ENCODE assay signal across 24 cellular contexts in genomic region chr20:61647741-61648140, GRCh38.
DNase-seq lines count a peak whose midpoint lies in the region; ATAC-seq, FAIRE-seq and TF ChIP-seq lines count a peak whose summit lies in the region.
"Had no signal": no experiment of that assay in that cellular context is flagged by ENCODE, and none has a peak within 500 bp of the region (broad histone marks: within the 10 kb centered on the region; RNA-seq: fewer than 3 reads in every experiment).

No MANE protein-coding gene starts in this region.

- no peak overlapping the region for H2AFZ ChIP-seq in H1 (ENCODE audit: low read length)
- H2AFZ ChIP-seq: GM23248 had no signal

- TF ChIP-seq POLR2A in H1 (IDR thresholded peaks at IDR 0.05; ENCODE audit: control extremely low read depth in 1 of 2, low read depth in 2 of 2, low read length in 2 of 2) (no peak), spleen (IDR thresholded peaks at IDR 0.05) (no peak)

- H4K5ac ChIP-seq in H1 (ENCODE audit: insufficient read length, low read depth, low read length), result no peak overlapping the region

- no peak overlapping the region for H3K4me3 Mint-ChIP-seq in activated CD8-positive, alpha-beta T cell treated with anti-CD3 and anti-CD28 coated beads for 36 hours
- H3K4me3 Mint-ChIP-seq in activated CD4-positive, alpha-beta memory T cell treated with anti-CD3 and anti-CD28 coated beads, Interleukin-2, amount 10 ng/mL, durations not matched to agents 7 days and 5 days, result no peak overlapping the region
- H3K4me3 Mint-ChIP-seq: B cell; CD4-positive, CD25-positive, alpha-beta regulatory T cell; CD8-positive, alpha-beta T cell; H9; HFFc6 had no signal

- H3K23ac ChIP-seq in H1 (ENCODE audit: insufficient read length), result no peak overlapping the region

- H3K4me2 ChIP-seq in H1 (ENCODE audit: insufficient read depth in 1 of 2, low read depth in 2 of 2, low read length in 2 of 2), result no peak overlapping the region
- H3K4me2 ChIP-seq: BLaER1 had no signal

- no peak overlapping the region for H4K8ac ChIP-seq in H1 (ENCODE audit: extremely low read depth, insufficient read depth, low read length)

- H3K4me1 ChIP-seq in heart right ventricle, result no peaks in the 10 kb centered on the region
- peaks cover 0 to 3% (median 2%) of the 10 kb centered on the region in 4 experiments; a peak in 3 of 7 replicates for H3K4me1 ChIP-seq in H1 (replicated peaks in 1 of 4; ENCODE audit: control insufficient read depth in 3 of 4, insufficient read depth in 4 of 4, low read length in 3 of 4)
- H3K4me1 ChIP-seq in spleen, result peaks cover 0 to 10% (median 1%) of the 10 kb centered on the region in 6 donors
- H3K4me1 ChIP-seq: Caco-2 had no signal

- H3K4me1 Mint-ChIP-seq in activated CD8-positive, alpha-beta T cell treated with anti-CD3 and anti-CD28 coated beads for 36 hours (ENCODE audit: low read depth), result no peaks in the 10 kb centered on the region
- H3K4me1 Mint-ChIP-seq in activated CD4-positive, alpha-beta memory T cell treated with anti-CD3 and anti-CD28 coated beads, Interleukin-2, amount 10 ng/mL, durations not matched to agents 7 days and 5 days, result no peaks in the 10 kb centered on the region
- H3K4me1 Mint-ChIP-seq: B cell; CD4-positive, CD25-positive, alpha-beta regulatory T cell had no signal

- peaks cover 0 to 5% of the 10 kb centered on the region in 2 experiments for H4K20me1 ChIP-seq in H1 (replicated peaks in 1 of 2; ENCODE audit: control insufficient read depth in 1 of 2, insufficient read depth in 2 of 2, low read length in 2 of 2)
- H4K20me1 ChIP-seq: BLaER1 had no signal

- H3K27ac ChIP-seq in heart right ventricle, result no peak overlapping the region
- H3K27ac ChIP-seq in H1 (ENCODE audit: low read depth, low read length), result no peak overlapping the region
- no peak overlapping the region for H3K27ac ChIP-seq in spleen
- H3K27ac ChIP-seq: 22Rv1, BLaER1, C4-2B, GM23248 had no signal

- peaks cover 0 to 6% (median 0%) of the 10 kb centered on the region in 11 donors for H3K9me3 ChIP-seq in heart right ventricle
- H3K9me3 ChIP-seq in H1 (ENCODE audit: insufficient read depth in 2 of 2, low read depth in 1 of 2, low read length in 1 of 2), result no peaks in the 10 kb centered on the region
- H3K9me3 ChIP-seq in spleen, result peaks cover 0 to 16% (median 0%) of the 10 kb centered on the region in 8 donors

- H3K14ac ChIP-seq in H1 (ENCODE audit: insufficient read length), result no peak overlapping the region

- H3K27me3 ChIP-seq in heart right ventricle, result peaks cover 0 to 35% (median 10%) of the 10 kb centered on the region in 7 donors
- H3K27me3 ChIP-seq in H1 (replicated peaks in 1 of 4; ENCODE audit: control insufficient read depth in 3 of 4, extremely low read depth in 1 of 4, insufficient read depth in 3 of 4, low read length in 3 of 4), result peaks cover 0 to 1% (median 0%) of the 10 kb centered on the region in 4 experiments; a peak in 3 of 7 replicates
- no peaks in the 10 kb centered on the region for H3K27me3 ChIP-seq in spleen (replicated peaks in 1 of 7)
- H3K27me3 ChIP-seq: BLaER1 had no signal

- no peak overlapping the region; the same call in 1 of the 2 replicates for H2AK5ac ChIP-seq in H1 (ENCODE audit: low read depth, low read length)

- H3K36me3 Mint-ChIP-seq in activated CD8-positive, alpha-beta T cell treated with anti-CD3 and anti-CD28 coated beads for 36 hours (ENCODE audit: low read depth), result no peaks in the 10 kb centered on the region
- H3K36me3 Mint-ChIP-seq in activated CD4-positive, alpha-beta memory T cell treated with anti-CD3 and anti-CD28 coated beads, Interleukin-2, amount 10 ng/mL, durations not matched to agents 7 days and 5 days (ENCODE audit: low read depth), result no peaks in the 10 kb centered on the region
- H3K36me3 Mint-ChIP-seq: CD4-positive, CD25-positive, alpha-beta regulatory T cell; CD8-positive, alpha-beta T cell had no signal

- H3K27me3 Mint-ChIP-seq in activated CD8-positive, alpha-beta T cell treated with anti-CD3 and anti-CD28 coated beads for 36 hours, result no peaks in the 10 kb centered on the region
- H3K27me3 Mint-ChIP-seq in activated CD4-positive, alpha-beta memory T cell treated with anti-CD3 and anti-CD28 coated beads, Interleukin-2, amount 10 ng/mL, durations not matched to agents 7 days and 5 days, result no peaks in the 10 kb centered on the region
- H3K27me3 Mint-ChIP-seq: B cell had no signal

- H3K4me3 ChIP-seq in heart right ventricle, result no peak overlapping the region
- H3K4me3 ChIP-seq in H1 (ENCODE audit: extremely low read depth in 1 of 4, insufficient read depth in 2 of 4, low read depth in 3 of 4, low read length in 4 of 4), result no peak overlapping the region
- no peak overlapping the region for H3K4me3 ChIP-seq in spleen
- H3K4me3 ChIP-seq: BLaER1, GM12878, GM23248 had no signal

- no peak overlapping the region for H2BK20ac ChIP-seq in H1 (ENCODE audit: low read length)

- H2BK5ac ChIP-seq in H1 (ENCODE audit: low read depth, low read length), result no peak overlapping the region

- no peak for TF ChIP-seq RAD21 in H1 (IDR thresholded peaks at IDR 0.05 in 1 of 2, conservative IDR thresholded peaks at IDR 0.05 in 1 of 2; ENCODE audit: low read depth in 2 of 2, low read length in 2 of 2)

- H2BK120ac ChIP-seq in H1 (replicated peaks; ENCODE audit: low read depth, low read length), result no peak overlapping the region

- H3K4ac ChIP-seq in H1 (replicated peaks; ENCODE audit: insufficient read length, low read depth, low read length), result no peak overlapping the region

- WGBS in heart right ventricle, 2 donors, result 56 to 66% methylated on average over 10 of the region's 10 CpGs
- WGBS in H1 (ENCODE audit: extremely low coverage in 1 of 2, insufficient coverage in 1 of 2, insufficient read length in 1 of 2, insufficient replicate concordance in 2 of 2, low coverage in 1 of 2, low lambda C conversion rate in 2 of 2, missing lambda C conversion rate in 1 of 2), 2 experiments, result 94% methylated on average over 10 of the region's 10 CpGs; no CpG with 5 or more reads in 1 of the 2 experiments
- 68 to 72% (median 70%) methylated on average over 8 to 10 of the region's 10 CpGs for WGBS in spleen, 5 donors

- H3K79me1 ChIP-seq in H1 (ENCODE audit: low read depth, low read length), result peaks cover 2% of the 10 kb centered on the region; the same call in 1 of the 2 replicates

- POLR2A ChIA-PET in H1 (lab: Charles Lee; ENCODE audit: partially characterized antibody), result no interaction called here
- POLR2A ChIA-PET in activated CD8-positive, alpha-beta T cell treated with anti-CD3 and anti-CD28 coated beads for 36 hours (lab: Charles Lee), result no interaction called here
- POLR2A ChIA-PET in activated CD4-positive, alpha-beta memory T cell treated with anti-CD3 and anti-CD28 coated beads, Interleukin-2, amount 10 ng/mL, durations not matched to agents 7 days and 5 days (lab: Charles Lee), result no interaction called here

- H2BK12ac ChIP-seq in H1 (ENCODE audit: low read depth, low read length), result no peak overlapping the region

- H3K56ac ChIP-seq in H1 (replicated peaks; ENCODE audit: insufficient read length, low read depth, low read length), result no peak overlapping the region

- CTCF ChIA-PET in H1 (lab: Charles Lee; ENCODE audit: partially characterized antibody), result interaction anchor here (1.2 to 2.6 kb wide), 2 partner anchors 15 to 19 kb away, joined by 3 to 14 read pairs; no protein-coding TSS in a partner anchor
- CTCF ChIA-PET in activated CD8-positive, alpha-beta T cell treated with anti-CD3 and anti-CD28 coated beads for 36 hours (lab: Charles Lee), result no interaction called here
- CTCF ChIA-PET in activated CD4-positive, alpha-beta memory T cell treated with anti-CD3 and anti-CD28 coated beads, Interleukin-2, amount 10 ng/mL, durations not matched to agents 7 days and 5 days (lab: Charles Lee), result no interaction called here

- intact Hi-C loops in left ventricle myocardium superior (cut with micrococcal nuclease) (no loop called here), heart right ventricle (cut with DNase I) (no loop called here), spleen (cut with DNase I; ENCODE audit: low total_unique reads) (no loop called here)
- intact Hi-C loops in activated CD8-positive, alpha-beta T cell treated with anti-CD3 and anti-CD28 coated beads for 36 hours (cut with micrococcal nuclease), result no loop called here

- no peak overlapping the region for H3K9ac ChIP-seq in H1 (replicated peaks in 1 of 4; ENCODE audit: extremely low read depth in 1 of 4, low read depth in 3 of 4, low read length in 3 of 4)
- H3K9ac ChIP-seq: BLaER1, GM23248 had no signal

- no peak for TF ChIP-seq CTCF in heart right ventricle (IDR thresholded peaks at IDR 0.05)
- no peak for TF ChIP-seq CTCF in H1 (IDR thresholded peaks at IDR 0.05; ENCODE audit: control extremely low read depth in 1 of 3, insufficient read depth in 1 of 3, low read depth in 1 of 3, low read length in 3 of 3)
- no peak for TF ChIP-seq CTCF in spleen (IDR thresholded peaks at IDR 0.05 in 8 of 11, conservative IDR thresholded peaks at IDR 0.05 in 3 of 11)
- no peak for TF ChIP-seq CTCF in activated CD8-positive, alpha-beta T cell treated with anti-CD3 and anti-CD28 coated beads for 36 hours (IDR thresholded peaks at IDR 0.05)

- ATAC-seq in left ventricle myocardium superior (no peak), heart right ventricle (no peak)
- ATAC-seq in activated CD8-positive, alpha-beta T cell treated with anti-CD3 and anti-CD28 coated beads for 36 hours, result no peak
- ATAC-seq: CD8-positive, alpha-beta T cell; GM12878; HCT116 had no signal

- H2BK15ac ChIP-seq in H1 (ENCODE audit: low read length), result peak overlapping the region; percentile 18; the same call in 1 of the 2 replicates

- no peak for FAIRE-seq in H1 (lab: Jason Lieb, UNC)
- FAIRE-seq: A204.1, GM12878, GM19239 had no signal

- peak overlapping the region; percentile 38 for H4K91ac ChIP-seq in H1 (replicated peaks; ENCODE audit: insufficient read length, low read length)

- no peak overlapping the region for H3K18ac ChIP-seq in H1 (ENCODE audit: extremely low read depth, low read length)

- TF ChIP-seq EP300 in H1 (IDR thresholded peaks at IDR 0.05; ENCODE audit: borderline replicate concordance in 1 of 2, low read depth in 2 of 2, low read length in 2 of 2), result no peak

- H3K27ac Mint-ChIP-seq in activated CD8-positive, alpha-beta T cell treated with anti-CD3 and anti-CD28 coated beads for 36 hours, result no peak overlapping the region
- H3K27ac Mint-ChIP-seq in activated CD4-positive, alpha-beta memory T cell treated with anti-CD3 and anti-CD28 coated beads, Interleukin-2, amount 10 ng/mL, durations not matched to agents 7 days and 5 days, result no peak overlapping the region
- H3K27ac Mint-ChIP-seq: B cell; CD4-positive, CD25-positive, alpha-beta regulatory T cell; CD8-positive, alpha-beta T cell; HFFc6 had no signal

- no peaks in the 10 kb centered on the region for H3K23me2 ChIP-seq in H1 (ENCODE audit: low read depth, low read length)

- no peaks in the 10 kb centered on the region for H3K9me3 Mint-ChIP-seq in activated CD8-positive, alpha-beta T cell treated with anti-CD3 and anti-CD28 coated beads for 36 hours
- no peaks in the 10 kb centered on the region for H3K9me3 Mint-ChIP-seq in activated CD4-positive, alpha-beta memory T cell treated with anti-CD3 and anti-CD28 coated beads, Interleukin-2, amount 10 ng/mL, durations not matched to agents 7 days and 5 days
- H3K9me3 Mint-ChIP-seq: CD8-positive, alpha-beta T cell had no signal

- no peaks in the 10 kb centered on the region for H3K79me2 ChIP-seq in H1 (ENCODE audit: control insufficient read depth in 1 of 2, insufficient read depth in 2 of 2, low read length in 2 of 2)

- H3K36me3 ChIP-seq in heart right ventricle, result no peaks in the 10 kb centered on the region
- no peaks in the 10 kb centered on the region for H3K36me3 ChIP-seq in H1 (ENCODE audit: control insufficient read depth in 2 of 4, insufficient read depth in 4 of 4, low read length in 3 of 4)
- H3K36me3 ChIP-seq in spleen, result no peaks in the 10 kb centered on the region
- H3K36me3 ChIP-seq: BLaER1 had no signal

- peak; percentile 16 for DNase-seq in left ventricle myocardium superior
- no peak for DNase-seq in heart right ventricle
- DNase-seq in H1 (ENCODE audit: low read depth in 1 of 2, low spot score in 2 of 2), result no peak
- peak; percentile 51 for DNase-seq in spleen
- DNase-seq in activated CD8-positive, alpha-beta T cell treated with anti-CD3 and anti-CD28 coated beads for 36 hours, result no peak
- no peak for DNase-seq in activated CD4-positive, alpha-beta memory T cell treated with anti-CD3 and anti-CD28 coated beads, Interleukin-2, amount 10 ng/mL, durations not matched to agents 7 days and 5 days
- no peak for DNase-seq in stimulated activated CD4-positive, alpha-beta T cell treated with anti-CD3 and anti-CD28 coated beads, Interleukin-4, amount 100 ng/mL, for 24 hours
- DNase-seq: Caco-2; CD4-positive, CD25-positive, alpha-beta regulatory T cell; CD8-positive, alpha-beta T cell; DMS153; DND-41; GDM1; GM23248; H9; HFFc6 had no signal

Comparison
In these comparisons a context has a peak if more than half of its experiments do, and no peak if none do; other contexts are left out.
1. DNase-seq: peak in left ventricle myocardium superior (single experiment) and spleen (single experiment); none in heart right ventricle (0 of 2), H1 (0 of 2), activated CD8-positive, alpha-beta T cell treated with anti-CD3 and anti-CD28 coated beads for 36 hours (single experiment), activated CD4-positive, alpha-beta memory T cell treated with anti-CD3 and anti-CD28 coated beads, Interleukin-2, amount 10 ng/mL, durations not matched to agents 7 days and 5 days (single experiment) and stimulated activated CD4-positive, alpha-beta T cell treated with anti-CD3 and anti-CD28 coated beads, Interleukin-4, amount 100 ng/mL, for 24 hours (single experiment).